Comparison of ENCODE assay signal across 19 cellular contexts in the genomic region with DNA sequence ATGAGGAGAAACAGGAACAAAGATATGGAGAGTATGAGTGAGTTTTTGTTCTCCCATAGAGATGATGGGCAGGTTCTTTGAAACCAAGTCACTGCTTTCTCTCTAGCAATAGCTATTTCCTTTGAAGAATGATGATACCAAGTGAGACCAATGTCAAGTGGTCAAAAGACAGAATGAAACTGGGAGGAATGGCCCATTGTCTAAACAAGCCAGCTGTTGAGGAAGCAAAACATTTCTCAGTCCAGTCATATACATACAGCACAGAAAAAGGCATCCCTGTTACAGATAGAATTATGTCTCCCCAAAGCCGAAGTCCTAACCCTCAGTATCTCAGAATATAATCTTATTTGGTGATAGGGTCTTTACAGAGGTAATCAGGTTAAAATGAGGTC.
DNase-seq lines count a peak whose midpoint lies in the region; ATAC-seq lines count a peak whose summit lies in the region.
"Had no signal": no experiment of that assay in that cellular context is flagged by ENCODE, and none has a peak within 500 bp of the region (broad histone marks: within the 10 kb centered on the region; RNA-seq: fewer than 3 reads in every experiment).

No MANE protein-coding gene starts in this region.

- no peaks in the 10 kb centered on the region for H3K36me3 ChIP-seq in iPS-20b (ENCODE audit: insufficient read depth, low read depth, low read length)

- peaks cover 32% of the 10 kb centered on the region for H3K27me3 ChIP-seq in iPS-20b (ENCODE audit: insufficient read depth, low read length)

- peaks cover 16% of the 10 kb centered on the region for H3K4me1 ChIP-seq in iPS-20b (ENCODE audit: insufficient read depth, low read length)

- no peak overlapping the region for H3K27ac ChIP-seq in iPS-20b (ENCODE audit: low read length)
- H3K27ac ChIP-seq: KMS-11 had no signal

- H3K9ac ChIP-seq in iPS-20b (ENCODE audit: low read depth, low read length), result no peak overlapping the region
- H3K9ac ChIP-seq: KMS-11 had no signal

- H3K4me3 ChIP-seq in iPS-20b (ENCODE audit: low read length), result peak overlapping the region; percentile 17; the same call in 1 of the 2 replicates

- H3K9me3 ChIP-seq in iPS-20b (ENCODE audit: insufficient read depth, low read depth, low read length), result no peaks in the 10 kb centered on the region

- peak; percentile 59 for ATAC-seq in GM18858 (IDR thresholded peaks at IDR 0.05; ENCODE audit: unreplicated experiment)
- peak; percentile 70 for ATAC-seq in GM21529 (IDR thresholded peaks at IDR 0.05; ENCODE audit: unreplicated experiment)
- ATAC-seq in HG03095 (IDR thresholded peaks at IDR 0.05; ENCODE audit: unreplicated experiment), result peak; percentile 73

- DNase-seq in SIG-M5 (lab: John Stamatoyannopoulos, UW) (no peak), GM03348 (ENCODE audit: low spot score) (no peak)
- DNase-seq in NK-92 treated with Interleukin-12 subunit alpha and Interleukin-12 subunit beta, amount 100 ng/mL, for 24 hours (lab: John Stamatoyannopoulos, UW), result no peak
- DNase-seq: activated CD4-positive, alpha-beta memory T cell treated with anti-CD3 and anti-CD28 coated beads for 36 hours; activated naive CD8-positive, alpha-beta T cell treated with anti-CD3 and anti-CD28 coated beads, Interleukin-2, amount 10 ng/mL, durations not matched to agents 7 days and 5 days; C1 segment of cervical spinal cord; central memory CD4-positive, alpha-beta T cell; DMS79 treated with DMSO at 0.1 percent for 48 hours; GOT3; NCI-H1436 treated with DMSO at 0.1 percent for 48 hours; NCI-H510A treated with DMSO at 0.1 percent for 48 hours; posterior cingulate gyrus; SHP77 treated with DMSO at 0.1 percent for 48 hours; stimulated activated CD4-positive, alpha-beta T cell treated with anti-CD3 and anti-CD28 coated beads, Interleukin-15, amount 100 ng/mL, for 24 hours had no signal
